In genomic region chr14:70530417-70530816, GRCh38 we compare ENCODE assay signal across 8 cellular contexts. TPM values are rescaled to one million over a fixed set of nuclear protein-coding genes. Genes with fewer than 3 reads are reported as not detected.
"Had no signal": no experiment of that assay in that cellular context is flagged by ENCODE, and none has a peak within 500 bp of the region (broad histone marks: within the 10 kb centered on the region; RNA-seq: fewer than 3 reads in every experiment).

No MANE protein-coding gene starts in this region.

- H3K4me1 Mint-ChIP-seq: GM23338, H9, IgD-negative memory B cell had no signal

- FAIRE-seq: H1, H54, HepG2 had no signal

- H3K4me2 ChIP-seq: GM23338 had no signal

- H3K27me3 Mint-ChIP-seq: IgD-negative memory B cell had no signal

- ATAC-seq: GM23338, HepG2 had no signal

- H3K4me3 Mint-ChIP-seq: GM23338, H9, IgD-negative memory B cell had no signal

- H3K4me3 ChIP-seq: GM23338 had no signal

- DNase-seq: H9, HCEC 1CT, KBM-7 had no signal

- H3K27ac Mint-ChIP-seq: GM23338, H9, IgD-negative memory B cell had no signal

- H2AFZ ChIP-seq: GM23338 had no signal

RNA-seq across cellular contexts. Expression of gene ADAM20, which starts 4.4 kb away (rescaled TPM):
- polyA plus RNA-seq: IgD-negative memory B cell had no signal
